Comparison of ENCODE assay signal across 1 cellular context in genomic region chr10:111087331-111087756, GRCh38.
TF ChIP-seq lines count a peak whose summit lies in the region.

No MANE protein-coding gene starts in this region.

TF ChIP-seq in K562, 482 proteins besides CTCF, POLR2A, EP300 and RAD21 (continued from another document and continues in another):
- TF ChIP-seq GMEB1 (CRISPR knock-in tag; IDR thresholded peaks at IDR 0.05) (no peak), HNRNPK (IDR thresholded peaks at IDR 0.05; ENCODE audit: low read depth, low read length, poor library complexity, severe bottlenecking) (no peak), RCOR1 (IDR thresholded peaks at IDR 0.05; ENCODE audit: borderline replicate concordance in 1 of 2, low read depth in 2 of 2, low read length in 2 of 2) (peak in 1 of 2 experiments; percentile 78; a peak in 1 of 4 replicates), PCBP1 (IDR thresholded peaks at IDR 0.05; ENCODE audit: low read depth, low read length, poor library complexity, severe bottlenecking) (no peak), ZNF766 (CRISPR knock-in tag; conservative IDR thresholded peaks at IDR 0.05) (no peak), E2F4 (CRISPR knock-in tag; IDR thresholded peaks at IDR 0.05; ENCODE audit: low read depth) (no peak), ZNF263 (CRISPR knock-in tag; IDR thresholded peaks at IDR 0.05; ENCODE audit: borderline replicate concordance) (peak; percentile 81; the same call in 1 of the 2 replicates), HNRNPLL (IDR thresholded peaks at IDR 0.05; ENCODE audit: low read depth, low read length, poor library complexity, severe bottlenecking) (no peak), GTF2E2 (tag; IDR thresholded peaks at IDR 0.05) (no peak), ZNF311 (CRISPR knock-in tag; IDR thresholded peaks at IDR 0.05) (no peak), HDAC1 (IDR thresholded peaks at IDR 0.05) (no peak), KDM5B (IDR thresholded peaks at IDR 0.05; ENCODE audit: insufficient replicate concordance, low read depth, low read length) (no peak), HINFP (tag; conservative IDR thresholded peaks at IDR 0.05; ENCODE audit: low read depth) (no peak), ZNF668 (CRISPR knock-in tag; IDR thresholded peaks at IDR 0.05) (no peak), LCOR (CRISPR knock-in tag; IDR thresholded peaks at IDR 0.05) (no peak), PPARD (CRISPR knock-in tag; IDR thresholded peaks at IDR 0.05) (no peak), ZNF75A (CRISPR knock-in tag; IDR thresholded peaks at IDR 0.05) (no peak), CBX5 (IDR thresholded peaks at IDR 0.05; ENCODE audit: borderline replicate concordance, low read depth) (no peak), ZNF253 (CRISPR knock-in tag; conservative IDR thresholded peaks at IDR 0.05) (no peak), USF2 (CRISPR knock-in tag; IDR thresholded peaks at IDR 0.05) (no peak), CC2D1A (IDR thresholded peaks at IDR 0.05) (no peak), FOXP4 (CRISPR knock-in tag; IDR thresholded peaks at IDR 0.05; ENCODE audit: borderline replicate concordance) (no peak), NRF1 (conservative IDR thresholded peaks at IDR 0.05 in 1 of 2, IDR thresholded peaks at IDR 0.05 in 1 of 2) (no peak), KDM4B (IDR thresholded peaks at IDR 0.05; ENCODE audit: borderline replicate concordance in 2 of 2, low read depth in 1 of 2) (no peak), RBM22 (IDR thresholded peaks at IDR 0.05; ENCODE audit: low read depth, low read length, poor library complexity, severe bottlenecking) (no peak), DNMT1 (IDR thresholded peaks at IDR 0.05) (no peak), ZNF184 (CRISPR knock-in tag; IDR thresholded peaks at IDR 0.05) (no peak), ZBTB49 (CRISPR knock-in tag; IDR thresholded peaks at IDR 0.05; ENCODE audit: borderline replicate concordance) (no peak), HEY1 (CRISPR knock-in tag; IDR thresholded peaks at IDR 0.05; ENCODE audit: borderline replicate concordance) (no peak), MECOM (CRISPR knock-in tag; IDR thresholded peaks at IDR 0.05) (no peak), ZZZ3 (IDR thresholded peaks at IDR 0.05) (no peak), STAT5A (IDR thresholded peaks at IDR 0.05; ENCODE audit: borderline replicate concordance, low read length) (no peak), FOXJ2 (tag; IDR thresholded peaks at IDR 0.05) (no peak), SLC30A9 (CRISPR knock-in tag; IDR thresholded peaks at IDR 0.05) (no peak), ZNF212 (CRISPR knock-in tag; IDR thresholded peaks at IDR 0.05) (no peak), ZBTB26 (CRISPR knock-in tag; IDR thresholded peaks at IDR 0.05) (no peak), ZNF707 (CRISPR knock-in tag; conservative IDR thresholded peaks at IDR 0.05) (no peak), ILK (tag; IDR thresholded peaks at IDR 0.05; ENCODE audit: borderline replicate concordance, low read depth) (no peak), FOXP1 (CRISPR knock-in tag; IDR thresholded peaks at IDR 0.05) (no peak), RHOXF2B (CRISPR knock-in tag; conservative IDR thresholded peaks at IDR 0.05) (no peak), GABPB2 (CRISPR knock-in tag; conservative IDR thresholded peaks at IDR 0.05) (no peak), BCLAF1 (IDR thresholded peaks at IDR 0.05; ENCODE audit: borderline replicate concordance in 1 of 2, control insufficient read depth in 1 of 2, low read depth in 2 of 2, low read length in 1 of 2) (no peak), PBX2 (CRISPR knock-in tag; IDR thresholded peaks at IDR 0.05; ENCODE audit: low read depth) (no peak), PBX2 (tag; conservative IDR thresholded peaks at IDR 0.05; ENCODE audit: low read depth) (0 out of 2 replicates have a peak, but pooled peaks have one; percentile 27), KLF6 (CRISPR knock-in tag; IDR thresholded peaks at IDR 0.05; ENCODE audit: borderline replicate concordance) (no peak), RNF2 (IDR thresholded peaks at IDR 0.05) (no peak), FOXM1 (IDR thresholded peaks at IDR 0.05; ENCODE audit: low read depth) (no peak), FOXM1 (CRISPR knock-in tag; IDR thresholded peaks at IDR 0.05; ENCODE audit: low read depth) (no peak), ZNF780A (CRISPR knock-in tag; IDR thresholded peaks at IDR 0.05) (no peak), PREB (CRISPR knock-in tag; IDR thresholded peaks at IDR 0.05) (no peak), HMG20A (CRISPR knock-in tag; conservative IDR thresholded peaks at IDR 0.05) (no peak), ZNF431 (CRISPR knock-in tag; IDR thresholded peaks at IDR 0.05) (no peak), NUFIP1 (IDR thresholded peaks at IDR 0.05; ENCODE audit: partially characterized antibody) (no peak), GTF2F1 (IDR thresholded peaks at IDR 0.05; ENCODE audit: low read depth, low read length) (no peak), MTA2 (IDR thresholded peaks at IDR 0.05; ENCODE audit: low read depth) (0 out of 2 replicates have a peak, but pooled peaks have one; percentile 37)
